Comparison of ENCODE assay signal across 27 cellular contexts in genomic region chr16:24270721-24271120, GRCh38. TPM values are rescaled to one million over a fixed set of nuclear protein-coding genes. Genes with fewer than 3 reads are reported as not detected.
DNase-seq lines count a peak whose midpoint lies in the region; ATAC-seq and TF ChIP-seq lines count a peak whose summit lies in the region.
"Had no signal": no experiment of that assay in that cellular context is flagged by ENCODE, and none has a peak within 500 bp of the region (broad histone marks: within the 10 kb centered on the region; RNA-seq: fewer than 3 reads in every experiment).

No MANE protein-coding gene starts in this region.

- H3K4me1 ChIP-seq in GM23338 (ENCODE audit: insufficient read depth) (no peaks in the 10 kb centered on the region), esophagus muscularis mucosa (no peaks in the 10 kb centered on the region), mesendoderm (ENCODE audit: control insufficient read depth, low read depth, low read length) (no peaks in the 10 kb centered on the region)
- H3K4me1 ChIP-seq: BE2C, BLaER1 had no signal

- no peaks in the 10 kb centered on the region for H4K20me1 ChIP-seq in GM23338 (replicated peaks; ENCODE audit: insufficient read depth)
- H4K20me1 ChIP-seq: BLaER1 had no signal

- no peaks in the 10 kb centered on the region for H3K36me3 Mint-ChIP-seq in GM23338 (ENCODE audit: low read depth)
- peaks cover 4% of the 10 kb centered on the region for H3K36me3 Mint-ChIP-seq in stimulated activated memory B cell treated with anti-CD40 and anti-IgM and Interleukin-4, amounts not matched to agents 10 μg/mL and 1 μg/mL and 100 μg/mL, for 72 hours
- H3K36me3 Mint-ChIP-seq in activated CD8-positive, alpha-beta T cell treated with anti-CD3 and anti-CD28 coated beads, Interleukin-2, amount 10 ng/mL, durations not matched to agents 7 days and 5 days (ENCODE audit: low read depth) = no peaks in the 10 kb centered on the region
- H3K36me3 Mint-ChIP-seq: CD14-positive monocyte; CD4-positive, alpha-beta memory T cell; CD4-positive, CD25-positive, alpha-beta regulatory T cell; CD8-positive, alpha-beta memory T cell had no signal

- H2BK120ac ChIP-seq in mesendoderm (ENCODE audit: low read depth, low read length) = no peak overlapping the region

- no peak overlapping the region for H3K4me2 ChIP-seq in GM23338
- no peak overlapping the region for H3K4me2 ChIP-seq in mesendoderm (ENCODE audit: low read length)
- H3K4me2 ChIP-seq: BLaER1 had no signal

- no peak overlapping the region for H3K27ac Mint-ChIP-seq in GM23338
- no peak overlapping the region for H3K27ac Mint-ChIP-seq in stimulated activated memory B cell treated with anti-CD40 and anti-IgM and Interleukin-4, amounts not matched to agents 10 μg/mL and 1 μg/mL and 100 μg/mL, for 72 hours
- H3K27ac Mint-ChIP-seq in activated CD8-positive, alpha-beta T cell treated with anti-CD3 and anti-CD28 coated beads, Interleukin-2, amount 10 ng/mL, durations not matched to agents 7 days and 5 days = no peak overlapping the region
- H3K27ac Mint-ChIP-seq: CD14-positive monocyte; CD4-positive, alpha-beta memory T cell; CD4-positive, CD25-positive, alpha-beta regulatory T cell had no signal

- H4K5ac ChIP-seq in mesendoderm (ENCODE audit: low read length) = no peak overlapping the region

- no peak overlapping the region for H3K4me3 Mint-ChIP-seq in GM23338
- no peak overlapping the region for H3K4me3 Mint-ChIP-seq in stimulated activated memory B cell treated with anti-CD40 and anti-IgM and Interleukin-4, amounts not matched to agents 10 μg/mL and 1 μg/mL and 100 μg/mL, for 72 hours
- H3K4me3 Mint-ChIP-seq in activated CD8-positive, alpha-beta T cell treated with anti-CD3 and anti-CD28 coated beads, Interleukin-2, amount 10 ng/mL, durations not matched to agents 7 days and 5 days = no peak overlapping the region
- H3K4me3 Mint-ChIP-seq: CD4-positive, alpha-beta memory T cell; CD8-positive, alpha-beta memory T cell had no signal

- WGBS in esophagus muscularis mucosa = 84% methylated on average over 3 of the region's 3 CpGs
- no CpG with 5 or more reads among the region's 3 CpGs for WGBS in mesendoderm (ENCODE audit: extremely low coverage, insufficient coverage, low lambda C conversion rate)

- peaks cover 3% of the 10 kb centered on the region; the same call in 2 of the 3 replicates for H3K9me3 Mint-ChIP-seq in GM23338
- peaks cover 6% of the 10 kb centered on the region for H3K9me3 Mint-ChIP-seq in stimulated activated memory B cell treated with anti-CD40 and anti-IgM and Interleukin-4, amounts not matched to agents 10 μg/mL and 1 μg/mL and 100 μg/mL, for 72 hours
- no peaks in the 10 kb centered on the region for H3K9me3 Mint-ChIP-seq in activated CD8-positive, alpha-beta T cell treated with anti-CD3 and anti-CD28 coated beads, Interleukin-2, amount 10 ng/mL, durations not matched to agents 7 days and 5 days (ENCODE audit: insufficient read depth)

- no peaks in the 10 kb centered on the region for H3K79me1 ChIP-seq in mesendoderm (ENCODE audit: low read length)

- intact Hi-C loops in esophagus muscularis mucosa (cut with DNase I) = no loop called here

- no peak overlapping the region for H3K56ac ChIP-seq in mesendoderm (ENCODE audit: low read length)

- no peak for ATAC-seq in GM23338
- peak; percentile 16 for ATAC-seq in stimulated activated memory B cell treated with anti-CD40 and anti-IgM and Interleukin-4, amounts not matched to agents 10 μg/mL and 1 μg/mL and 100 μg/mL, for 72 hours
- no peak for ATAC-seq in activated CD8-positive, alpha-beta T cell treated with anti-CD3 and anti-CD28 coated beads, Interleukin-2, amount 10 ng/mL, durations not matched to agents 7 days and 5 days
- ATAC-seq in GM21360 (IDR thresholded peaks at IDR 0.05; ENCODE audit: unreplicated experiment) = no peak

- POLR2A ChIA-PET in activated CD8-positive, alpha-beta T cell treated with anti-CD3 and anti-CD28 coated beads, Interleukin-2, amount 10 ng/mL, durations not matched to agents 7 days and 5 days (lab: Charles Lee) = no interaction called here

- no peaks in the 10 kb centered on the region for H3K36me3 ChIP-seq in GM23338 (ENCODE audit: insufficient read depth)
- H3K36me3 ChIP-seq in esophagus muscularis mucosa = no peaks in the 10 kb centered on the region
- no peaks in the 10 kb centered on the region for H3K36me3 ChIP-seq in mesendoderm (ENCODE audit: control insufficient read depth, insufficient read depth, low read length)
- H3K36me3 ChIP-seq: BE2C, BLaER1 had no signal

- peaks cover 5% of the 10 kb centered on the region for H3K27me3 Mint-ChIP-seq in GM23338 (ENCODE audit: insufficient read depth, low read depth, poor library complexity)
- H3K27me3 Mint-ChIP-seq in stimulated activated memory B cell treated with anti-CD40 and anti-IgM and Interleukin-4, amounts not matched to agents 10 μg/mL and 1 μg/mL and 100 μg/mL, for 72 hours = peaks cover 43% of the 10 kb centered on the region
- peaks cover 32% of the 10 kb centered on the region for H3K27me3 Mint-ChIP-seq in activated CD8-positive, alpha-beta T cell treated with anti-CD3 and anti-CD28 coated beads, Interleukin-2, amount 10 ng/mL, durations not matched to agents 7 days and 5 days (ENCODE audit: low read depth)

- H3K79me2 ChIP-seq in GM23338 (replicated peaks; ENCODE audit: insufficient read depth) (no peaks in the 10 kb centered on the region), mesendoderm (ENCODE audit: control insufficient read depth, insufficient read depth, low read length) (no peaks in the 10 kb centered on the region)

- H2BK15ac ChIP-seq in mesendoderm (replicated peaks; ENCODE audit: low read depth) = no peak overlapping the region

- peaks cover 8% of the 10 kb centered on the region; the same call in 2 of the 3 replicates for H3K4me1 Mint-ChIP-seq in GM23338
- H3K4me1 Mint-ChIP-seq in stimulated activated memory B cell treated with anti-CD40 and anti-IgM and Interleukin-4, amounts not matched to agents 10 μg/mL and 1 μg/mL and 100 μg/mL, for 72 hours = no peaks in the 10 kb centered on the region
- no peaks in the 10 kb centered on the region for H3K4me1 Mint-ChIP-seq in activated CD8-positive, alpha-beta T cell treated with anti-CD3 and anti-CD28 coated beads, Interleukin-2, amount 10 ng/mL, durations not matched to agents 7 days and 5 days (ENCODE audit: low read depth)
- H3K4me1 Mint-ChIP-seq: CD4-positive, alpha-beta memory T cell; CD4-positive, CD25-positive, alpha-beta regulatory T cell; CD8-positive, alpha-beta memory T cell had no signal

- H4K8ac ChIP-seq in mesendoderm (ENCODE audit: low read depth, low read length) = no peak overlapping the region

- no peak overlapping the region for H2BK5ac ChIP-seq in mesendoderm (ENCODE audit: low read length)

- H3K9ac ChIP-seq in mesendoderm (ENCODE audit: low read length) = no peak overlapping the region
- H3K9ac ChIP-seq: BLaER1 had no signal

- TF ChIP-seq CTCF in GM23338 (conservative IDR thresholded peaks at IDR 0.05; ENCODE audit: low read depth in 2 of 2) (no peak), esophagus muscularis mucosa (IDR thresholded peaks at IDR 0.05) (no peak)

- H3K18ac ChIP-seq in mesendoderm (ENCODE audit: low read length) = no peak overlapping the region

- H3K4me3 ChIP-seq in GM23338 (no peak overlapping the region), esophagus muscularis mucosa (no peak overlapping the region), mesendoderm (ENCODE audit: low read length) (no peak overlapping the region)
- H3K4me3 ChIP-seq: BLaER1 had no signal

- H3K9me3 ChIP-seq in esophagus muscularis mucosa = no peaks in the 10 kb centered on the region
- H3K9me3 ChIP-seq: BE2C, BLaER1 had no signal

- no peak overlapping the region for H3K23ac ChIP-seq in mesendoderm (ENCODE audit: low read length)

- no peak overlapping the region for H2AK5ac ChIP-seq in mesendoderm (ENCODE audit: low read length)

- H2AFZ ChIP-seq in GM23338 = peak overlapping the region; percentile 66

- no peak overlapping the region for H3K27ac ChIP-seq in GM23338 (ENCODE audit: low read depth)
- no peak overlapping the region for H3K27ac ChIP-seq in esophagus muscularis mucosa (replicated peaks in 1 of 4)
- H3K27ac ChIP-seq in mesendoderm (ENCODE audit: low read depth, low read length) = no peak overlapping the region
- H3K27ac ChIP-seq: BLaER1 had no signal

- TF ChIP-seq POLR2A in esophagus muscularis mucosa (IDR thresholded peaks at IDR 0.05; ENCODE audit: low read depth) = no peak

- H3K4ac ChIP-seq in mesendoderm (ENCODE audit: low read depth, low read length) = no peak overlapping the region

- no peak for DNase-seq in GM23338 (ENCODE audit: low spot score)
- peak; percentile 79 for DNase-seq in esophagus muscularis mucosa (ENCODE audit: extremely low spot score)
- DNase-seq in mesendoderm = peak; percentile 7
- DNase-seq in stimulated activated CD4-positive, alpha-beta T cell treated with anti-CD3 and anti-CD28 coated beads, Interleukin-15, amount 100 ng/mL, for 24 hours = no peak
- DNase-seq in activated CD8-positive, alpha-beta T cell treated with anti-CD3 and anti-CD28 coated beads, Interleukin-2, amount 10 ng/mL, durations not matched to agents 7 days and 5 days = no peak
- DNase-seq in NCI-H2196 treated with DMSO at 0.1 percent for 48 hours (lab: John Stamatoyannopoulos, UW; ENCODE audit: unreplicated experiment) = no peak
- DNase-seq: 8988T; ACHN; BE2C; C1 segment of cervical spinal cord; CD4-positive, alpha-beta memory T cell; CD4-positive, CD25-positive, alpha-beta regulatory T cell; CD8-positive, alpha-beta memory T cell; COR-L47; DMS 273 treated with DMSO at 0.1 percent for 48 hours; DMS153; DMS53; DMS79; DND-41; EL; GF-D8 had no signal

- H3K27me3 ChIP-seq in GM23338 (ENCODE audit: insufficient read depth) (no peaks in the 10 kb centered on the region), esophagus muscularis mucosa (no peaks in the 10 kb centered on the region), mesendoderm (ENCODE audit: insufficient read depth, low read length, poor library complexity) (no peaks in the 10 kb centered on the region)
- H3K27me3 ChIP-seq: BLaER1 had no signal

- H3K9me2 ChIP-seq in GM23338 (ENCODE audit: insufficient read depth) = no peaks in the 10 kb centered on the region

- no peaks in the 10 kb centered on the region for H3F3A ChIP-seq in GM23338 (replicated peaks; ENCODE audit: low read depth)

- CTCF ChIA-PET in activated CD8-positive, alpha-beta T cell treated with anti-CD3 and anti-CD28 coated beads, Interleukin-2, amount 10 ng/mL, durations not matched to agents 7 days and 5 days (lab: Charles Lee) = no interaction called here

- no peak for TF ChIP-seq EP300 in esophagus muscularis mucosa (IDR thresholded peaks at IDR 0.05)

RNA-seq across cellular contexts. Expression of gene CACNG3, which starts 14.6 kb away (rescaled TPM):
- 0.12 TPM in 1 of 2 replicates, not detected in the other for total RNA-seq in GM23338 (2014; rRNA removed; shearing (Covaris generic))
- polyA plus RNA-seq in GM23338 (2016; fragmentation: Nextera tagmentation; extraction: Ambion mirVana) = not detected in 2 replicates
- total RNA-seq in esophagus muscularis mucosa = not detected
- not detected for polyA plus RNA-seq in mesendoderm (2013, experiment 1 of 2)
- not detected for polyA plus RNA-seq in mesendoderm (2013, experiment 2 of 2)
- total RNA-seq in activated CD8-positive, alpha-beta T cell treated with anti-CD3 and anti-CD28 coated beads, Interleukin-2, amount 10 ng/mL, durations not matched to agents 7 days and 5 days = not detected
- total RNA-seq: CD4-positive, alpha-beta memory T cell; CD4-positive, CD25-positive, alpha-beta regulatory T cell; CD8-positive, alpha-beta memory T cell; Daoy had no signal
- polyA plus RNA-seq: AG04450; CD14-positive monocyte; CD4-positive, alpha-beta memory T cell; CD4-positive, CD25-positive, alpha-beta regulatory T cell; CD8-positive, alpha-beta memory T cell had no signal

Comparison
In these comparisons a context has a peak if more than half of its experiments do, and no peak if none do; other contexts are left out.
1. DNase-seq: peak in esophagus muscularis mucosa (single experiment) and mesendoderm (single experiment); none in GM23338 (single experiment), stimulated activated CD4-positive, alpha-beta T cell treated with anti-CD3 and anti-CD28 coated beads, Interleukin-15, amount 100 ng/mL, for 24 hours (single experiment), activated CD8-positive, alpha-beta T cell treated with anti-CD3 and anti-CD28 coated beads, Interleukin-2, amount 10 ng/mL, durations not matched to agents 7 days and 5 days (single experiment) and NCI-H2196 treated with DMSO at 0.1 percent for 48 hours (single experiment).